13 cellular contexts compared by ENCODE assay signal in genomic region chr1:24443241-24443656, GRCh38.
DNase-seq lines count a peak whose midpoint lies in the region; ATAC-seq and TF ChIP-seq lines count a peak whose summit lies in the region.
"Had no signal": no experiment of that assay in that cellular context is flagged by ENCODE, and none has a peak within 500 bp of the region (broad histone marks: within the 10 kb centered on the region; RNA-seq: fewer than 3 reads in every experiment).

No MANE protein-coding gene starts in this region.

- in situ Hi-C loops in HAP-1 (cut with MboI; ENCODE audit: low sequenced_read_pairs) = no loop called here

- no peaks in the 10 kb centered on the region; the same call in 1 of the 2 replicates for H3K36me3 ChIP-seq in HAP-1 (replicated peaks)
- H3K36me3 ChIP-seq: thoracic aorta had no signal

- TF ChIP-seq CTCF in AG10803 (conservative IDR thresholded peaks at IDR 0.05; ENCODE audit: low read length) = no peak

- H3K9me3 ChIP-seq in HAP-1 = no peaks in the 10 kb centered on the region
- H3K9me3 ChIP-seq: MG63, thoracic aorta had no signal

- DNase-seq in AG10803 (ENCODE audit: low read depth) = peak; percentile 70
- DNase-seq in HAP-1 (ENCODE audit: low spot score in 2 of 2) = peak; percentile 45 to 51
- peak; percentile 29 for DNase-seq in amniotic epithelial cell (ENCODE audit: low read depth)
- DNase-seq in islet precursor cell = peak; percentile 48
- no peak for DNase-seq in NOMO-1 treated with dmso at 0.1 percent for 144 hours (lab: John Stamatoyannopoulos, UW; ENCODE audit: unreplicated experiment)
- DNase-seq: central memory CD4-positive, alpha-beta T cell; EL had no signal

- H3K27me3 ChIP-seq in HAP-1 (ENCODE audit: low read depth) = no peaks in the 10 kb centered on the region
- H3K27me3 ChIP-seq: MG63 had no signal

- peaks cover 25% of the 10 kb centered on the region for H3K4me1 ChIP-seq in HAP-1

- ATAC-seq in HG03342 (IDR thresholded peaks at IDR 0.05; ENCODE audit: unreplicated experiment) (no peak), GM19455 (IDR thresholded peaks at IDR 0.05; ENCODE audit: unreplicated experiment) (no peak), GM21423 (IDR thresholded peaks at IDR 0.05; ENCODE audit: unreplicated experiment) (no peak)
- ATAC-seq: activated naive CD4-positive, alpha-beta T cell treated with anti-CD3 and anti-CD28 coated beads, Interleukin-2, amount 50 U/mL, for 72 hours had no signal

- no peak overlapping the region for H3K4me3 ChIP-seq in AG10803 (ENCODE audit: low read length)
- no peak overlapping the region for H3K4me3 ChIP-seq in HAP-1
- H3K4me3 ChIP-seq: MG63, thoracic aorta had no signal
